ENCODE assay signal across 12 cellular contexts in genomic region chr18:58578321-58578720, GRCh38. TPM values are rescaled to one million over a fixed set of nuclear protein-coding genes. Genes with fewer than 3 reads are reported as not detected.
DNase-seq lines count a peak whose midpoint lies in the region; ATAC-seq and TF ChIP-seq lines count a peak whose summit lies in the region.
"Had no signal": no experiment of that assay in that cellular context is flagged by ENCODE, and none has a peak within 500 bp of the region (broad histone marks: within the 10 kb centered on the region; RNA-seq: fewer than 3 reads in every experiment).

No MANE protein-coding gene starts in this region.

- WGBS in mesenchymal stem cell, result 0% methylated on average over 1 of the region's 1 CpG

- no peak overlapping the region for H4K91ac ChIP-seq in mesenchymal stem cell (ENCODE audit: low read length)

- DNase-seq in astrocyte of the hippocampus (ENCODE audit: low read depth, low spot score), result peak; percentile 52
- no peak for DNase-seq in mesenchymal stem cell
- DNase-seq in pons (ENCODE audit: low spot score), result no peak
- no peak for DNase-seq in NCI-H345 treated with DMSO at 0.1 percent for 48 hours (lab: John Stamatoyannopoulos, UW; ENCODE audit: unreplicated experiment)
- no peak for DNase-seq in stimulated activated effector memory CD8-positive, alpha-beta T cell treated with anti-CD3 and anti-CD28 coated beads, Interleukin-12 subunit alpha, Interleukin-12 subunit beta, amount 100 ng/mL, for 72 hours (ENCODE audit: low spot score in 2 of 2)
- DNase-seq: caudate nucleus, pancreas had no signal

- H3K4me3 Mint-ChIP-seq in stimulated activated effector memory CD8-positive, alpha-beta T cell treated with anti-CD3 and anti-CD28 coated beads, Interleukin-12 subunit alpha, Interleukin-12 subunit beta, amount 100 ng/mL, for 72 hours, result no peak overlapping the region
- H3K4me3 Mint-ChIP-seq: WTC11 had no signal

- no peaks in the 10 kb centered on the region for H3K9me3 Mint-ChIP-seq in stimulated activated effector memory CD8-positive, alpha-beta T cell treated with anti-CD3 and anti-CD28 coated beads, Interleukin-12 subunit alpha, Interleukin-12 subunit beta, amount 100 ng/mL, for 72 hours

- H3K36me3 ChIP-seq in BLaER1, result no peaks in the 10 kb centered on the region
- H3K36me3 ChIP-seq in mesenchymal stem cell (ENCODE audit: control insufficient read depth in 1 of 2, insufficient read depth in 2 of 2, low read depth in 1 of 2, low read length in 2 of 2), result peaks cover 0 to 13% of the 10 kb centered on the region in 2 experiments
- H3K36me3 ChIP-seq: pancreas had no signal

- H3K9ac ChIP-seq in BLaER1, result peak overlapping the region; percentile 46
- H3K9ac ChIP-seq in mesenchymal stem cell (ENCODE audit: low read length), result peak overlapping the region; percentile 74
- H3K9ac ChIP-seq: KMS-11 had no signal

- no peak overlapping the region for H2BK12ac ChIP-seq in mesenchymal stem cell (ENCODE audit: low read length in 2 of 2)

- H3K4me3 ChIP-seq in BLaER1 (no peak overlapping the region), mesenchymal stem cell (ENCODE audit: insufficient read depth in 1 of 2, low read depth in 1 of 2, low read length in 2 of 2) (peak overlapping the region in 1 of 2 experiments; percentile 66)
- H3K4me3 ChIP-seq: pancreas had no signal

- H3K4me1 Mint-ChIP-seq in stimulated activated effector memory CD8-positive, alpha-beta T cell treated with anti-CD3 and anti-CD28 coated beads, Interleukin-12 subunit alpha, Interleukin-12 subunit beta, amount 100 ng/mL, for 72 hours, result peaks cover 7% of the 10 kb centered on the region

- no peak overlapping the region for H2BK120ac ChIP-seq in mesenchymal stem cell (ENCODE audit: low read depth, low read length)

- no peak overlapping the region for H2AFZ ChIP-seq in mesenchymal stem cell (ENCODE audit: low read depth, low read length)

- H3K4me1 ChIP-seq in BLaER1 (peaks cover 49% of the 10 kb centered on the region), mesenchymal stem cell (ENCODE audit: control insufficient read depth, insufficient read depth, low read depth, low read length) (peaks cover 4% of the 10 kb centered on the region)
- H3K4me1 ChIP-seq: pancreas had no signal

- H3K36me3 Mint-ChIP-seq in stimulated activated effector memory CD8-positive, alpha-beta T cell treated with anti-CD3 and anti-CD28 coated beads, Interleukin-12 subunit alpha, Interleukin-12 subunit beta, amount 100 ng/mL, for 72 hours, result no peaks in the 10 kb centered on the region

- H3K9me3 ChIP-seq in BLaER1, result peaks cover 8% of the 10 kb centered on the region
- H3K9me3 ChIP-seq in mesenchymal stem cell (ENCODE audit: control insufficient read depth, low read length), result no peaks in the 10 kb centered on the region
- H3K9me3 ChIP-seq: pancreas had no signal

- ATAC-seq in HG03439 (IDR thresholded peaks at IDR 0.05; ENCODE audit: unreplicated experiment), result no peak
- ATAC-seq in stimulated activated effector memory CD8-positive, alpha-beta T cell treated with anti-CD3 and anti-CD28 coated beads, Interleukin-12 subunit alpha, Interleukin-12 subunit beta, amount 100 ng/mL, for 72 hours, result no peak
- ATAC-seq: pancreas, WTC11 had no signal

- H3K14ac ChIP-seq in mesenchymal stem cell (ENCODE audit: low read length in 2 of 2), result no peak overlapping the region

- no peak overlapping the region for H3K27ac Mint-ChIP-seq in stimulated activated effector memory CD8-positive, alpha-beta T cell treated with anti-CD3 and anti-CD28 coated beads, Interleukin-12 subunit alpha, Interleukin-12 subunit beta, amount 100 ng/mL, for 72 hours

- H3K27me3 ChIP-seq in BLaER1 (no peaks in the 10 kb centered on the region), mesenchymal stem cell (ENCODE audit: control insufficient read depth in 1 of 2, insufficient read depth in 1 of 2, low read length in 2 of 2) (no peaks in the 10 kb centered on the region)
- H3K27me3 ChIP-seq: pancreas had no signal

- no peak for TF ChIP-seq EP300 in Ishikawa (IDR thresholded peaks at IDR 0.05; ENCODE audit: borderline replicate concordance)

- no peak overlapping the region for H3K23ac ChIP-seq in mesenchymal stem cell (ENCODE audit: low read length in 2 of 2)

- no peak overlapping the region for H4K8ac ChIP-seq in mesenchymal stem cell (ENCODE audit: low read length)

- no peak overlapping the region for H2BK15ac ChIP-seq in mesenchymal stem cell (ENCODE audit: low read depth, poor library complexity, severe bottlenecking)

- H2BK5ac ChIP-seq in mesenchymal stem cell (ENCODE audit: low read depth, low read length, poor library complexity, severe bottlenecking), result peak overlapping the region; percentile 81

- no peak overlapping the region for H3K18ac ChIP-seq in mesenchymal stem cell (ENCODE audit: low read depth in 1 of 2, low read length in 2 of 2)

- H3K79me1 ChIP-seq in mesenchymal stem cell (replicated peaks; ENCODE audit: low read length, poor library complexity, severe bottlenecking), result no peaks in the 10 kb centered on the region

- H3K27ac ChIP-seq in BLaER1 (peak overlapping the region; percentile 74), mesenchymal stem cell (ENCODE audit: low read length, poor library complexity, severe bottlenecking) (peak overlapping the region; percentile 96)
- H3K27ac ChIP-seq: KMS-11, pancreas had no signal

- no peak overlapping the region for H3K4ac ChIP-seq in mesenchymal stem cell (ENCODE audit: low read depth in 1 of 2, low read length in 2 of 2)

- no peaks in the 10 kb centered on the region for H4K20me1 ChIP-seq in BLaER1

- H3K4me2 ChIP-seq in BLaER1, result peak overlapping the region; percentile 71
- H3K4me2 ChIP-seq in mesenchymal stem cell (ENCODE audit: low read length, poor library complexity, severe bottlenecking), result peak overlapping the region; percentile 25
- H3K4me2 ChIP-seq: KMS-11 had no signal

- H2AK5ac ChIP-seq in mesenchymal stem cell (ENCODE audit: low read length, severe bottlenecking), result no peak overlapping the region

- TF ChIP-seq RAD21 in Ishikawa (IDR thresholded peaks at IDR 0.05; ENCODE audit: low read depth), result no peak

TF ChIP-seq in Ishikawa, 13 proteins besides CTCF, POLR2A, EP300 and RAD21:
- TF ChIP-seq USF1 (IDR thresholded peaks at IDR 0.05), result no peak
- no peak for TF ChIP-seq YY1 (IDR thresholded peaks at IDR 0.05; ENCODE audit: low read depth)
- TF ChIP-seq FOXM1 (IDR thresholded peaks at IDR 0.05; ENCODE audit: borderline replicate concordance, low read depth), result 0 out of 2 replicates have a peak, but pooled peaks have one; percentile 18
- TF ChIP-seq TEAD4 (IDR thresholded peaks at IDR 0.05), result no peak
- no peak for TF ChIP-seq TCF12 (IDR thresholded peaks at IDR 0.05; ENCODE audit: low read depth)
TF ChIP-seq in Ishikawa: peak in this region for 1.

RNA-seq across cellular contexts. Expression of gene ALPK2, which starts 50.6 kb away (rescaled TPM):
- 7.2 TPM for polyA plus RNA-seq in mesenchymal stem cell (2013, experiment 1 of 2)
- 7.0 TPM for polyA plus RNA-seq in mesenchymal stem cell (2013, experiment 2 of 2)
